ENCODE assay signal across 23 cellular contexts in the genomic region with DNA sequence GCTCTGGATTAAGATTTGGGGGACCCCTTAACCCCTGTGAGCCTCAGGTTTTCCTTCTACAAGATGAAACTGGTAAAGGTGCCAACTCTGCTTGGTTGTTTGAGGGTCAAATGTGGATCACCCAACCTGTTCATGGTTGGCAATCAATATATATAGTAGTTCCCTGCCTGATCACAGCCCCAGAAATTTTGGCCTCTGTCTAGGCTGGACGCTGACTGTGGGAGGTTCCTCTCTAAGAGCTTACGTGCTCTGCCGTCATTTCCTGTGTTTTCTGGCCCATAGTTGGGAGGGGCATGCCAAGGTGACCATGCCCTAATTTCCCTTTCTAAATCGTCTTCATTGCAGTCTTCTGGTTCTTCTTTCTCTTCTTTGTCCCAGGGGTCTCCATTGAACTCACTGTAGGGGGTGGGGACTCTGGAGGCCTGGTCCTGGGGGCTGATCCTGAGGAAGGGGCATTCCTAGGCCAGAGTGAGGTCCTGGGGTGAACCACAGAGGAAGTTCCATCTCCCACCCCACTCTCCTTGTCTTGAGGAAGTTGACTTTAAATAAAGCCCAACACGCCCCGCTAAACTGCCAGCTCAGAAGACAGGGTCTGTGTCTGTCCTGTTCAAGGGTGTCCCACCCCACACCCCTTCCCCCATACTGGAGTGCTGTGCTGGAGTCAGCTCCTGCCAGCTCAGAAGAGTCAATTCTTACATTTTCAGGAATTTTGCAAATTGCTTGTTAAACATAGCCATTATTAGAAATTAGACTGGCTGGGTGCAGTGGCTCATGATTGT.
DNase-seq lines count a peak whose midpoint lies in the region; ATAC-seq, FAIRE-seq and TF ChIP-seq lines count a peak whose summit lies in the region.
"Had no signal": no experiment of that assay in that cellular context is flagged by ENCODE, and none has a peak within 500 bp of the region (broad histone marks: within the 10 kb centered on the region; RNA-seq: fewer than 3 reads in every experiment).

No MANE protein-coding gene starts in this region.

- no peak overlapping the region for H3K27ac ChIP-seq in H9 (ENCODE audit: insufficient read length, low read depth, low read length)
- no peak overlapping the region for H3K27ac ChIP-seq in naive thymus-derived CD4-positive, alpha-beta T cell (ENCODE audit: low read depth, low read length)
- H3K27ac ChIP-seq: SJSA1 had no signal

- CTCF ChIA-PET in naive thymus-derived CD4-positive, alpha-beta T cell (lab: Charles Lee) = no interaction called here

- H3K18ac ChIP-seq in H9 (ENCODE audit: insufficient read length, low read depth, low read length) = no peak overlapping the region

- no peaks in the 10 kb centered on the region for H4K20me1 ChIP-seq in H9 (ENCODE audit: control insufficient read depth, insufficient read depth, insufficient read length)

- H3K27ac Mint-ChIP-seq in H9 = peak overlapping the region in 1 of 3 experiments; percentile 7; a peak in 2 of 7 replicates
- H3K27ac Mint-ChIP-seq in activated T-helper 17 cell treated with anti-CD3 and anti-CD28 coated beads, Interleukin-2, amount 50 U/mL, for 72 hours = peak overlapping the region; percentile 61
- H3K27ac Mint-ChIP-seq in naive thymus-derived CD4-positive, alpha-beta T cell = peak overlapping the region in 1 of 9 donors; percentile 48
- H3K27ac Mint-ChIP-seq: activated naive CD8-positive, alpha-beta T cell treated with anti-CD3 and anti-CD28 coated beads, Interleukin-2, amount 10 ng/mL, durations not matched to agents 7 days and 5 days; activated T-helper 1 cell treated with anti-CD3 and anti-CD28 coated beads, Interleukin-12 subunit alpha, Interleukin-12 subunit beta, Interleukin-2, Interleukin-4 antibody, amounts not matched to agents 30 ng/mL and 10 ng/mL and 1 ng/mL, durations not matched to agents 14 hours and 24 hours and 36 hours; CD4-positive, alpha-beta memory T cell; stimulated activated memory B cell treated with anti-CD40 and anti-IgM and Interleukin-4, amounts not matched to agents 10 μg/mL and 1 μg/mL and 100 μg/mL, for 72 hours had no signal

- no peak overlapping the region for H3K23ac ChIP-seq in H9 (ENCODE audit: insufficient read length, low read depth, low read length)

- POLR2A ChIA-PET in naive thymus-derived CD4-positive, alpha-beta T cell (lab: Charles Lee) = no interaction called here

- H3K4me1 ChIP-seq in H9 (ENCODE audit: insufficient read depth, low read length) = peaks cover 3% of the 10 kb centered on the region; the same call in 1 of the 2 replicates
- H3K4me1 ChIP-seq in naive thymus-derived CD4-positive, alpha-beta T cell (ENCODE audit: control insufficient read depth in 2 of 2, insufficient read depth in 2 of 2, low read length in 2 of 2) = no peaks in the 10 kb centered on the region
- H3K4me1 ChIP-seq: SJSA1 had no signal

- H2BK5ac ChIP-seq in H9 (ENCODE audit: insufficient read length, low read length) = no peak overlapping the region

- H3K4me3 Mint-ChIP-seq in H9 = no peak overlapping the region
- H3K4me3 Mint-ChIP-seq in activated T-helper 17 cell treated with anti-CD3 and anti-CD28 coated beads, Interleukin-2, amount 50 U/mL, for 72 hours = no peak overlapping the region
- H3K4me3 Mint-ChIP-seq in naive thymus-derived CD4-positive, alpha-beta T cell = no peak overlapping the region
- H3K4me3 Mint-ChIP-seq: activated naive CD8-positive, alpha-beta T cell treated with anti-CD3 and anti-CD28 coated beads, Interleukin-2, amount 10 ng/mL, durations not matched to agents 7 days and 5 days; activated T-helper 1 cell treated with anti-CD3 and anti-CD28 coated beads, Interleukin-12 subunit alpha, Interleukin-12 subunit beta, Interleukin-2, Interleukin-4 antibody, amounts not matched to agents 30 ng/mL and 10 ng/mL and 1 ng/mL, durations not matched to agents 14 hours and 24 hours and 36 hours; CD4-positive, alpha-beta memory T cell; stimulated activated memory B cell treated with anti-CD40 and anti-IgM and Interleukin-4, amounts not matched to agents 10 μg/mL and 1 μg/mL and 100 μg/mL, for 72 hours had no signal

- H3K27me3 Mint-ChIP-seq in H9 (ENCODE audit: low read depth) = no peaks in the 10 kb centered on the region; the same call in 1 of the 2 replicates
- H3K27me3 Mint-ChIP-seq in activated T-helper 17 cell treated with anti-CD3 and anti-CD28 coated beads, Interleukin-2, amount 50 U/mL, for 72 hours = peaks cover 7% of the 10 kb centered on the region
- H3K27me3 Mint-ChIP-seq in naive thymus-derived CD4-positive, alpha-beta T cell = peaks cover 0 to 7% (median 0%) of the 10 kb centered on the region in 5 donors

- no peaks in the 10 kb centered on the region for H3K9me3 ChIP-seq in H9 (ENCODE audit: control insufficient read depth, low read depth, low read length)
- H3K9me3 ChIP-seq in naive thymus-derived CD4-positive, alpha-beta T cell (ENCODE audit: control insufficient read depth in 2 of 3, low read length in 3 of 3) = no peaks in the 10 kb centered on the region
- H3K9me3 ChIP-seq: SJSA1 had no signal

- H3K9me3 Mint-ChIP-seq in H9 = peaks cover 14 to 16% of the 10 kb centered on the region in 2 experiments
- H3K9me3 Mint-ChIP-seq in activated T-helper 17 cell treated with anti-CD3 and anti-CD28 coated beads, Interleukin-2, amount 50 U/mL, for 72 hours = no peaks in the 10 kb centered on the region
- peaks cover 0 to 29% (median 11%) of the 10 kb centered on the region in 11 donors for H3K9me3 Mint-ChIP-seq in naive thymus-derived CD4-positive, alpha-beta T cell
- H3K9me3 Mint-ChIP-seq: activated naive CD8-positive, alpha-beta T cell treated with anti-CD3 and anti-CD28 coated beads, Interleukin-2, amount 10 ng/mL, durations not matched to agents 7 days and 5 days; activated T-helper 1 cell treated with anti-CD3 and anti-CD28 coated beads, Interleukin-12 subunit alpha, Interleukin-12 subunit beta, Interleukin-2, Interleukin-4 antibody, amounts not matched to agents 30 ng/mL and 10 ng/mL and 1 ng/mL, durations not matched to agents 14 hours and 24 hours and 36 hours; stimulated activated memory B cell treated with anti-CD40 and anti-IgM and Interleukin-4, amounts not matched to agents 10 μg/mL and 1 μg/mL and 100 μg/mL, for 72 hours had no signal

- no peak for FAIRE-seq in HTR-8/SVneo (lab: Jason Lieb, UNC)
- FAIRE-seq: astrocyte, endothelial cell of umbilical vein had no signal

- H3K56ac ChIP-seq in H9 (ENCODE audit: insufficient read length, low read depth, low read length) = no peak overlapping the region

- no peaks in the 10 kb centered on the region for H3K36me3 ChIP-seq in naive thymus-derived CD4-positive, alpha-beta T cell (ENCODE audit: control insufficient read depth in 2 of 3, insufficient read depth in 3 of 3, low read length in 3 of 3)
- H3K36me3 ChIP-seq: SJSA1 had no signal

- no peak overlapping the region for H3K9ac ChIP-seq in H9 (ENCODE audit: extremely low read depth, insufficient read length, low read length)

- no peak overlapping the region for H3K4me2 ChIP-seq in H9 (ENCODE audit: insufficient read depth, insufficient read length, low read length)

- no peak overlapping the region for H4K91ac ChIP-seq in H9 (ENCODE audit: insufficient read length, low read depth, low read length)

- DNase-seq in H9 (peak; percentile 14), ureter (ENCODE audit: low spot score) (peak; percentile 42), HTR-8/SVneo (ENCODE audit: insufficient read length, low spot score) (no peak), kidney tubule cell (ENCODE audit: low spot score) (no peak), NCI-H1417 (lab: John Stamatoyannopoulos, UW) (no peak)
- no peak for DNase-seq in naive thymus-derived CD4-positive, alpha-beta T cell
- DNase-seq: activated naive CD8-positive, alpha-beta T cell treated with anti-CD3 and anti-CD28 coated beads, Interleukin-2, amount 10 ng/mL, durations not matched to agents 7 days and 5 days; CD4-positive, alpha-beta memory T cell; central memory CD4-positive, alpha-beta T cell; DMS153; H7; Karpas-422; NCI-H187; NCI-H2171 treated with DMSO at 0.1 percent for 48 hours; NCI-H524; occipital lobe; stimulated activated CD4-positive, alpha-beta T cell treated with anti-CD3 and anti-CD28 coated beads, Interleukin-2, amount 100 ng/mL, for 48 hours had no signal

- H2AK5ac ChIP-seq in H9 (ENCODE audit: insufficient read length, low read length) = no peak overlapping the region

- H2BK12ac ChIP-seq in H9 (ENCODE audit: insufficient read length, low read depth, low read length) = peak overlapping the region; percentile 53

- H2BK120ac ChIP-seq in H9 (ENCODE audit: low read depth, low read length, poor library complexity, severe bottlenecking) = no peak overlapping the region

- intact Hi-C loops in naive thymus-derived CD4-positive, alpha-beta T cell (cut with micrococcal nuclease) = no loop called here

- H3K14ac ChIP-seq in H9 (ENCODE audit: insufficient read depth, low read length) = no peak overlapping the region

- no peak overlapping the region for H2BK20ac ChIP-seq in H9 (ENCODE audit: low read depth, low read length, poor library complexity, severe bottlenecking)

- H3K36me3 Mint-ChIP-seq in H9 (ENCODE audit: insufficient read depth in 1 of 3, low read depth in 3 of 3) = peaks cover 0 to 13% (median 9%) of the 10 kb centered on the region in 3 experiments; a peak in 5 of 7 replicates
- H3K36me3 Mint-ChIP-seq in activated T-helper 17 cell treated with anti-CD3 and anti-CD28 coated beads, Interleukin-2, amount 50 U/mL, for 72 hours (ENCODE audit: low read depth) = no peaks in the 10 kb centered on the region
- no peaks in the 10 kb centered on the region for H3K36me3 Mint-ChIP-seq in naive thymus-derived CD4-positive, alpha-beta T cell
- H3K36me3 Mint-ChIP-seq: activated naive CD8-positive, alpha-beta T cell treated with anti-CD3 and anti-CD28 coated beads, Interleukin-2, amount 10 ng/mL, durations not matched to agents 7 days and 5 days; CD4-positive, alpha-beta memory T cell; stimulated activated memory B cell treated with anti-CD40 and anti-IgM and Interleukin-4, amounts not matched to agents 10 μg/mL and 1 μg/mL and 100 μg/mL, for 72 hours had no signal

- H3K4ac ChIP-seq in H9 (ENCODE audit: low read depth, low read length) = no peak overlapping the region

- no peak overlapping the region for H2AFZ ChIP-seq in H9 (ENCODE audit: low read length)

- H3K27me3 ChIP-seq in H9 (ENCODE audit: insufficient read depth, low read length) = no peaks in the 10 kb centered on the region
- H3K27me3 ChIP-seq in naive thymus-derived CD4-positive, alpha-beta T cell (ENCODE audit: control insufficient read depth in 2 of 2, insufficient read depth in 2 of 2, low read length in 2 of 2) = no peaks in the 10 kb centered on the region
- H3K27me3 ChIP-seq: SJSA1 had no signal

- TF ChIP-seq CTCF in H9 (conservative IDR thresholded peaks at IDR 0.05) = no peak

- no CpG with 5 or more reads among the region's 6 CpGs for WGBS in H9 (ENCODE audit: extremely low coverage, insufficient read length, low lambda C conversion rate)

- H3K4me3 ChIP-seq in naive thymus-derived CD4-positive, alpha-beta T cell (ENCODE audit: low read length) = no peak overlapping the region
- H3K4me3 ChIP-seq: SJSA1 had no signal

- no peak overlapping the region for H4K5ac ChIP-seq in H9 (ENCODE audit: insufficient read length, low read depth, low read length)

- no peak for ATAC-seq in activated T-helper 17 cell treated with anti-CD3 and anti-CD28 coated beads, Interleukin-2, amount 50 U/mL, for 72 hours (replicated peaks)
- ATAC-seq in naive thymus-derived CD4-positive, alpha-beta T cell = peak; percentile 42
- ATAC-seq: stimulated activated memory B cell treated with anti-CD40 and anti-IgM and Interleukin-4, amounts not matched to agents 10 μg/mL and 1 μg/mL and 100 μg/mL, for 72 hours had no signal

- H3K23me2 ChIP-seq in H9 (ENCODE audit: insufficient read length, low read depth, low read length, poor library complexity, severe bottlenecking) = no peaks in the 10 kb centered on the region

- no peaks in the 10 kb centered on the region for H3K79me2 ChIP-seq in H9 (ENCODE audit: insufficient read depth, low read length)

- H2BK15ac ChIP-seq in H9 (ENCODE audit: low read depth, low read length) = no peak overlapping the region

- H4K8ac ChIP-seq in H9 (replicated peaks; ENCODE audit: insufficient read length, low read depth, low read length) = no peak overlapping the region

- H3K4me1 Mint-ChIP-seq in H9 = peaks cover 16 to 18% of the 10 kb centered on the region in 2 experiments
- no peaks in the 10 kb centered on the region for H3K4me1 Mint-ChIP-seq in activated T-helper 17 cell treated with anti-CD3 and anti-CD28 coated beads, Interleukin-2, amount 50 U/mL, for 72 hours
- H3K4me1 Mint-ChIP-seq in naive thymus-derived CD4-positive, alpha-beta T cell = peaks cover 0 to 4% (median 0%) of the 10 kb centered on the region in 7 donors
- H3K4me1 Mint-ChIP-seq: activated naive CD8-positive, alpha-beta T cell treated with anti-CD3 and anti-CD28 coated beads, Interleukin-2, amount 10 ng/mL, durations not matched to agents 7 days and 5 days; CD4-positive, alpha-beta memory T cell had no signal

- no peak overlapping the region for H3T11ph ChIP-seq in H9 (ENCODE audit: low read length)

- H3K79me1 ChIP-seq in H9 (ENCODE audit: insufficient read depth, low read depth, low read length, poor library complexity, severe bottlenecking) = no peaks in the 10 kb centered on the region

Comparison
In these comparisons a context has a peak if more than half of its experiments do, and no peak if none do; other contexts are left out.
1. DNase-seq: peak in H9 (single experiment) and ureter (single experiment); none in naive thymus-derived CD4-positive, alpha-beta T cell (0 of 9), HTR-8/SVneo (single experiment), kidney tubule cell (single experiment) and NCI-H1417 (0 of 3).